14 cellular contexts compared by ENCODE assay signal in genomic region chr6:108651781-108652227, GRCh38.
DNase-seq lines count a peak whose midpoint lies in the region; ATAC-seq and TF ChIP-seq lines count a peak whose summit lies in the region.
"Had no signal": no experiment of that assay in that cellular context is flagged by ENCODE, and none has a peak within 500 bp of the region (broad histone marks: within the 10 kb centered on the region; RNA-seq: fewer than 3 reads in every experiment).

No MANE protein-coding gene starts in this region.

- H3K27me3 ChIP-seq in SJSA1 (replicated peaks) (no peaks in the 10 kb centered on the region), ovary (no peaks in the 10 kb centered on the region)

- no peak for TF ChIP-seq EP300 in ovary (IDR thresholded peaks at IDR 0.05)

- H3K27ac ChIP-seq in SJSA1 (peak overlapping the region; percentile 60), ovary (peak overlapping the region; percentile 28 to 57)

- intact Hi-C loops in ovary (cut with DNase I) = loop anchor here in 2 of 4 donors (5.0 to 10.0 kb wide), 2 partner anchors 67 to 90 kb away; partner anchors contain the start of gene FOXO3 (in 1 of the 2)

- H3K36me3 Mint-ChIP-seq in T-helper 2 cell treated with Interferon-gamma antibody and Interleukin-4, amounts not matched to agents 5 μg/mL and 100 μg/mL, for 36 hours (ENCODE audit: low read depth) = no peaks in the 10 kb centered on the region

- peaks cover 7% of the 10 kb centered on the region for H3K4me1 Mint-ChIP-seq in T-helper 2 cell treated with Interferon-gamma antibody and Interleukin-4, amounts not matched to agents 5 μg/mL and 100 μg/mL, for 36 hours (ENCODE audit: low read depth)

- TF ChIP-seq POLR2A in ovary (IDR thresholded peaks at IDR 0.05) = no peak

- H3K4me1 ChIP-seq in SJSA1 (replicated peaks) (peaks cover 56% of the 10 kb centered on the region), ovary (ENCODE audit: insufficient read depth) (peaks cover 37% of the 10 kb centered on the region)

- H3K4me3 ChIP-seq in SJSA1 (no peak overlapping the region), fibroblast of the aortic adventitia (ENCODE audit: low read depth, low read length) (no peak overlapping the region), ovary (no peak overlapping the region)

- H3K36me3 ChIP-seq in SJSA1 (no peaks in the 10 kb centered on the region; the same call in 1 of the 2 replicates), ovary (no peaks in the 10 kb centered on the region)

- H3K9me3 Mint-ChIP-seq in T-helper 2 cell treated with Interferon-gamma antibody and Interleukin-4, amounts not matched to agents 5 μg/mL and 100 μg/mL, for 36 hours = no peaks in the 10 kb centered on the region
- H3K9me3 Mint-ChIP-seq: activated CD8-positive, alpha-beta T cell treated with anti-CD3 and anti-CD28 coated beads for 36 hours; CD4-positive, alpha-beta memory T cell; endodermal cell; stimulated activated memory B cell treated with anti-CD40 and anti-IgM and Interleukin-4, amounts not matched to agents 10 μg/mL and 1 μg/mL and 100 μg/mL, for 72 hours had no signal

- no peak for TF ChIP-seq CTCF in AG09319 (IDR thresholded peaks at IDR 0.05; ENCODE audit: low read depth, low read length)
- no peak for TF ChIP-seq CTCF in fibroblast of the aortic adventitia (IDR thresholded peaks at IDR 0.05; ENCODE audit: insufficient read depth, low read length)
- TF ChIP-seq CTCF in ovary (IDR thresholded peaks at IDR 0.05) = no peak

- H3K27me3 Mint-ChIP-seq in T-helper 2 cell treated with Interferon-gamma antibody and Interleukin-4, amounts not matched to agents 5 μg/mL and 100 μg/mL, for 36 hours (ENCODE audit: low read depth) = no peaks in the 10 kb centered on the region
- H3K27me3 Mint-ChIP-seq: activated CD8-positive, alpha-beta T cell treated with anti-CD3 and anti-CD28 coated beads for 36 hours; CD4-positive, alpha-beta memory T cell; stimulated activated memory B cell treated with anti-CD40 and anti-IgM and Interleukin-4, amounts not matched to agents 10 μg/mL and 1 μg/mL and 100 μg/mL, for 72 hours had no signal

- no peak overlapping the region for H3K27ac Mint-ChIP-seq in T-helper 2 cell treated with Interferon-gamma antibody and Interleukin-4, amounts not matched to agents 5 μg/mL and 100 μg/mL, for 36 hours
- H3K27ac Mint-ChIP-seq: activated CD8-positive, alpha-beta T cell treated with anti-CD3 and anti-CD28 coated beads for 36 hours; endodermal cell; stimulated activated memory B cell treated with anti-CD40 and anti-IgM and Interleukin-4, amounts not matched to agents 10 μg/mL and 1 μg/mL and 100 μg/mL, for 72 hours had no signal

- WGBS in ovary, 3 donors = 13 to 22% (median 21%) methylated on average over 6 of the region's 6 CpGs

- H3K4me3 Mint-ChIP-seq in T-helper 2 cell treated with Interferon-gamma antibody and Interleukin-4, amounts not matched to agents 5 μg/mL and 100 μg/mL, for 36 hours = no peak overlapping the region
- H3K4me3 Mint-ChIP-seq: activated CD8-positive, alpha-beta T cell treated with anti-CD3 and anti-CD28 coated beads for 36 hours; CD4-positive, alpha-beta memory T cell; endodermal cell; stimulated activated memory B cell treated with anti-CD40 and anti-IgM and Interleukin-4, amounts not matched to agents 10 μg/mL and 1 μg/mL and 100 μg/mL, for 72 hours had no signal

- DNase-seq in AG09319 (ENCODE audit: extremely low read depth, low read depth) (peak; percentile 63), SJSA1 (ENCODE audit: low read depth in 1 of 2, low spot score in 2 of 2) (peak in 1 of 2 experiments; percentile 30), fibroblast of the aortic adventitia (ENCODE audit: low read depth) (peak; percentile 96), ovary (peak in 1 of 5 donors; percentile 29)
- DNase-seq in T-helper 2 cell treated with Interferon-gamma antibody and Interleukin-4, amounts not matched to agents 5 μg/mL and 100 μg/mL, for 36 hours (ENCODE audit: low spot score) = no peak
- DNase-seq in stimulated activated CD4-positive, alpha-beta T cell treated with anti-CD3 and anti-CD28 coated beads, Interleukin-4, amount 100 ng/mL, for 1 hour = no peak
- DNase-seq: activated CD8-positive, alpha-beta T cell treated with anti-CD3 and anti-CD28 coated beads for 36 hours; CD4-positive, alpha-beta memory T cell; endodermal cell; KBM-7 had no signal

- ATAC-seq in GM21381 (IDR thresholded peaks at IDR 0.05; ENCODE audit: unreplicated experiment) (no peak), GM18498 (IDR thresholded peaks at IDR 0.05; ENCODE audit: unreplicated experiment) (no peak)
- ATAC-seq: activated CD8-positive, alpha-beta T cell treated with anti-CD3 and anti-CD28 coated beads for 36 hours; Panc1; stimulated activated memory B cell treated with anti-CD40 and anti-IgM and Interleukin-4, amounts not matched to agents 10 μg/mL and 1 μg/mL and 100 μg/mL, for 72 hours had no signal

- H3K9me3 ChIP-seq in SJSA1 (replicated peaks) (no peaks in the 10 kb centered on the region), ovary (no peaks in the 10 kb centered on the region)

Comparison
In these comparisons a context has a peak if more than half of its experiments do, and no peak if none do; other contexts are left out.
1. DNase-seq: peak in AG09319 (single experiment) and fibroblast of the aortic adventitia (single experiment); none in T-helper 2 cell treated with Interferon-gamma antibody and Interleukin-4, amounts not matched to agents 5 μg/mL and 100 μg/mL, for 36 hours (single experiment) and stimulated activated CD4-positive, alpha-beta T cell treated with anti-CD3 and anti-CD28 coated beads, Interleukin-4, amount 100 ng/mL, for 1 hour (single experiment).